Comparison of ENCODE assay signal across 12 cellular contexts in genomic region chr9:12426198-12426864, GRCh38.
DNase-seq lines count a peak whose midpoint lies in the region; FAIRE-seq and TF ChIP-seq lines count a peak whose summit lies in the region.
"Had no signal": no experiment of that assay in that cellular context is flagged by ENCODE, and none has a peak within 500 bp of the region (broad histone marks: within the 10 kb centered on the region; RNA-seq: fewer than 3 reads in every experiment).

No MANE protein-coding gene starts in this region.

- peak; percentile 39 for DNase-seq in SK-N-MC (ENCODE audit: low read depth, low spot score)
- DNase-seq in iPS DF 6.9 (ENCODE audit: low read depth, low spot score) = peak; percentile 11
- DNase-seq in colonic mucosa = no peak
- DNase-seq in PC-9 = no peak
- DNase-seq in GM12892 (ENCODE audit: insufficient read length) = no peak
- no peak for DNase-seq in GM19238 (ENCODE audit: insufficient read length, low spot score)
- DNase-seq: left ventricle myocardium inferior had no signal

- no peak overlapping the region for H3K4me2 ChIP-seq in PC-9

- no peaks in the 10 kb centered on the region for H4K20me1 ChIP-seq in PC-9 (ENCODE audit: insufficient read depth)

- H3K4me3 ChIP-seq in SK-N-MC (no peak overlapping the region), iPS DF 6.9 (ENCODE audit: low read length) (no peak overlapping the region), colonic mucosa (no peak overlapping the region), PC-9 (no peak overlapping the region)
- H3K4me3 ChIP-seq: coronary artery, left ventricle myocardium inferior, thoracic aorta had no signal

- no TSS peak for BruUV-seq in PC-9 (replicated peaks; lab: Mats Ljungman, UMichigan)

- no peaks in the 10 kb centered on the region; the same call in 1 of the 2 replicates for H3K9me2 ChIP-seq in PC-9 (ENCODE audit: insufficient read depth)

- CTCF ChIA-PET in PC-9 (lab: Charles Lee) = no interaction called here

- H3K27ac ChIP-seq in C4-2B (no peak overlapping the region), SK-N-MC (no peak overlapping the region), iPS DF 6.9 (ENCODE audit: low read length) (no peak overlapping the region), colonic mucosa (no peak overlapping the region), PC-9 (no peak overlapping the region)
- H3K27ac ChIP-seq: coronary artery, left ventricle myocardium inferior, thoracic aorta had no signal

- H2AFZ ChIP-seq in PC-9 = no peak overlapping the region

- H3K79me2 ChIP-seq in PC-9 (ENCODE audit: low read depth) = no peaks in the 10 kb centered on the region

- TF ChIP-seq CTCF in C4-2B (conservative IDR thresholded peaks at IDR 0.05) (peak; percentile 49), LNCAP (IDR thresholded peaks at IDR 0.05) (peak; percentile 51), colonic mucosa (IDR thresholded peaks at IDR 0.05) (no peak), PC-9 (conservative IDR thresholded peaks at IDR 0.05) (no peak; the same call in 1 of the 2 replicates)

- H3K9ac ChIP-seq in SK-N-MC (ENCODE audit: insufficient read length) (no peak overlapping the region), colonic mucosa (ENCODE audit: low read depth in 2 of 2, low read length in 2 of 2) (no peak overlapping the region)

- POLR2A ChIA-PET in PC-9 (lab: Charles Lee; ENCODE audit: unreplicated experiment) = no interaction called here

- 100% methylated on average over 1 of the region's 8 CpGs for WGBS in iPS DF 6.9 (ENCODE audit: insufficient coverage, insufficient read length)

- no peaks in the 10 kb centered on the region for H3F3A ChIP-seq in PC-9 (ENCODE audit: insufficient read depth, low read depth)

- H3K9me3 ChIP-seq in SK-N-MC (ENCODE audit: low read depth, low read length) (no peaks in the 10 kb centered on the region), iPS DF 6.9 (ENCODE audit: control insufficient read depth, insufficient read depth, low read length) (no peaks in the 10 kb centered on the region), colonic mucosa (no peaks in the 10 kb centered on the region), PC-9 (ENCODE audit: insufficient read depth, low read depth) (no peaks in the 10 kb centered on the region)
- H3K9me3 ChIP-seq: Caco-2, thoracic aorta had no signal

- intact Hi-C loops in colonic mucosa (cut with DNase I) = no loop called here
- intact Hi-C loops in PC-9 (cut with micrococcal nuclease; ENCODE audit: unreplicated experiment) = no loop called here

- H3K4me1 ChIP-seq in iPS DF 6.9 (ENCODE audit: control insufficient read depth, insufficient read depth, low read length) = peaks cover 3% of the 10 kb centered on the region; the same call in 1 of the 2 replicates
- no peaks in the 10 kb centered on the region for H3K4me1 ChIP-seq in colonic mucosa
- H3K4me1 ChIP-seq in PC-9 (replicated peaks; ENCODE audit: insufficient read depth) = no peaks in the 10 kb centered on the region
- H3K4me1 ChIP-seq: Caco-2, left ventricle myocardium inferior had no signal

- no peaks in the 10 kb centered on the region for H3K27me3 ChIP-seq in iPS DF 6.9 (ENCODE audit: control insufficient read depth, insufficient read depth, low read length)
- H3K27me3 ChIP-seq in colonic mucosa = no peaks in the 10 kb centered on the region
- no peaks in the 10 kb centered on the region for H3K27me3 ChIP-seq in PC-9 (ENCODE audit: insufficient read depth, low read depth)

- H3K36me3 ChIP-seq in SK-N-MC (ENCODE audit: insufficient read depth, low read length) = no peaks in the 10 kb centered on the region
- no peaks in the 10 kb centered on the region for H3K36me3 ChIP-seq in iPS DF 6.9 (ENCODE audit: control insufficient read depth, insufficient read depth, low read length)
- no peaks in the 10 kb centered on the region for H3K36me3 ChIP-seq in colonic mucosa
- no peaks in the 10 kb centered on the region for H3K36me3 ChIP-seq in PC-9 (ENCODE audit: low read depth)
- H3K36me3 ChIP-seq: left ventricle myocardium inferior, thoracic aorta had no signal

- no peak for TF ChIP-seq POLR2A in GM12892 (IDR thresholded peaks at IDR 0.05; ENCODE audit: low read depth, low read length)

- FAIRE-seq in GM12892 (lab: Jason Lieb, UNC) = no peak

Comparison
In these comparisons a context has a peak if more than half of its experiments do, and no peak if none do; other contexts are left out.
1. CTCF ChIP-seq: peak in C4-2B (single experiment) and LNCAP (single experiment); none in colonic mucosa (single experiment) and PC-9 (single experiment).
2. DNase-seq: peak in SK-N-MC (single experiment) and iPS DF 6.9 (single experiment); none in colonic mucosa (single experiment), PC-9 (0 of 2), GM12892 (single experiment) and GM19238 (single experiment).